14 cellular contexts compared by ENCODE assay signal in the genomic region with DNA sequence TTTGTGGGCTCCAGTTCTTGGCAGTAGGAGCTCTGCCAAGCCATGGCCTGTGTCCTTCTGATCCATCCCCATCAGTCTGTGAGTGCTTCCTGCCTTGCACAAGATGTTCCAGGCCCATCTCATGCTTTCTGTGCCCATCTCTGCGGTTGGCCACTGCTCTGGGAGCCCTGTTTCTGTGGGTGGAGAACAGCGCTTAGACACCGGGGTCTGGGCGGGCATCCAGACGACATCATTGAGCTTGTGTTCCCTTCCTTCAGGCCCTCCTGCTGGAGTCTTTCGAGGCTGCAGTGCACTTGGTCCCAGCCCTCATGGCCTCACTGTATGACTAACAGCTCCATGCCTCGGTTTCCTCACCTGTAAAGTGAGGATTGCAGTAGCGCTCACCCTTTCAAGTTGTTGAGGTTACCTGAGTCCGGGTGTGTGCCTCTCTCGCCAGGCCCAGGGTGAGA. TPM values are rescaled to one million over a fixed set of nuclear protein-coding genes. Genes with fewer than 3 reads are reported as not detected.
A peak's percentile ranks its signal among the peaks of the same experiment; 100 is the strongest.
DNase-seq lines count a peak whose midpoint lies in the region; ATAC-seq and TF ChIP-seq lines count a peak whose summit lies in the region.
"Had no signal": no experiment of that assay in that cellular context is flagged by ENCODE, and none has a peak within 500 bp of the region (broad histone marks: within the 10 kb centered on the region; RNA-seq: fewer than 3 reads in every experiment).

No MANE protein-coding gene starts in this region.

- no peak overlapping the region for H3K4me3 ChIP-seq in fibroblast of lung (replicated peaks in 1 of 4; ENCODE audit: control extremely low read depth in 1 of 4, insufficient read depth in 1 of 4, low read depth in 3 of 4, low read length in 4 of 4)
- H3K4me3 ChIP-seq: pancreas, thyroid gland had no signal

- peaks cover 7% of the 10 kb centered on the region for H3K9me3 Mint-ChIP-seq in activated CD4-positive, alpha-beta memory T cell treated with anti-CD3 and anti-CD28 coated beads for 36 hours
- peaks cover 2% of the 10 kb centered on the region for H3K9me3 Mint-ChIP-seq in activated CD4-positive, alpha-beta memory T cell treated with anti-CD3 and anti-CD28 coated beads, Interleukin-2, amount 10 ng/mL, durations not matched to agents 7 days and 5 days
- H3K9me3 Mint-ChIP-seq: central memory CD8-positive, alpha-beta T cell had no signal

- POLR2A ChIA-PET in activated CD4-positive, alpha-beta memory T cell treated with anti-CD3 and anti-CD28 coated beads for 36 hours (lab: Charles Lee): interaction anchor here (1.5 kb wide), 1 partner anchor 16 kb away, joined by 6 read pairs; no protein-coding TSS in a partner anchor
- POLR2A ChIA-PET in activated CD4-positive, alpha-beta memory T cell treated with anti-CD3 and anti-CD28 coated beads, Interleukin-2, amount 10 ng/mL, durations not matched to agents 7 days and 5 days (lab: Charles Lee): interaction anchor here (1.2 to 1.9 kb wide), 3 partner anchors 9 to 20 kb away, joined by 3 to 9 read pairs (median 4); no protein-coding TSS in a partner anchor

- no peak for ATAC-seq in T-helper 17 cell
- no peak for ATAC-seq in GM18870 (IDR thresholded peaks at IDR 0.05; ENCODE audit: unreplicated experiment)
- ATAC-seq: pancreas had no signal

- TF ChIP-seq CTCF in fibroblast of lung (conservative IDR thresholded peaks at IDR 0.05 in 1 of 2, IDR thresholded peaks at IDR 0.05 in 1 of 2; ENCODE audit: low read depth in 1 of 2, low read length in 2 of 2): no peak

- peaks cover 3% of the 10 kb centered on the region for H3K4me1 ChIP-seq in fibroblast of lung (ENCODE audit: control insufficient read depth, extremely low read depth, insufficient read depth, low read length)
- H3K4me1 ChIP-seq: pancreas had no signal

- H3K9me3 ChIP-seq in T-helper 17 cell (ENCODE audit: control insufficient read depth, low read length, poor library complexity, severe bottlenecking) (no peaks in the 10 kb centered on the region), fibroblast of lung (ENCODE audit: control insufficient read depth, insufficient read depth, low read depth, low read length) (no peaks in the 10 kb centered on the region)
- H3K9me3 ChIP-seq: pancreas, thyroid gland had no signal

- no peaks in the 10 kb centered on the region for H3K27me3 ChIP-seq in fibroblast of lung (ENCODE audit: control insufficient read depth, insufficient read depth, low read length)
- H3K27me3 ChIP-seq: pancreas, thyroid gland had no signal

- DNase-seq in activated CD4-positive, alpha-beta memory T cell treated with anti-CD3 and anti-CD28 coated beads for 36 hours: peak; percentile 5
- DNase-seq in activated CD4-positive, alpha-beta memory T cell treated with anti-CD3 and anti-CD28 coated beads, Interleukin-2, amount 10 ng/mL, durations not matched to agents 7 days and 5 days: no peak
- no peak for DNase-seq in T-helper 17 cell
- DNase-seq in fibroblast of lung (ENCODE audit: low read depth in 2 of 2): peak; percentile 26 to 53
- DNase-seq in posterior vena cava (ENCODE audit: low spot score): peak; percentile 58
- DNase-seq in dedifferentiated amniotic fluid mesenchymal stem cell (ENCODE audit: extremely low spot score): no peak
- no peak for DNase-seq in activated CD4-positive, CD25-positive, alpha-beta regulatory T cell (lab: John Stamatoyannopoulos, UW)
- DNase-seq: activated gamma-delta T cell, erythroblast, SIG-M5 had no signal

- H3K27ac Mint-ChIP-seq in activated CD4-positive, alpha-beta memory T cell treated with anti-CD3 and anti-CD28 coated beads for 36 hours: peak overlapping the region; percentile 81
- no peak overlapping the region for H3K27ac Mint-ChIP-seq in activated CD4-positive, alpha-beta memory T cell treated with anti-CD3 and anti-CD28 coated beads, Interleukin-2, amount 10 ng/mL, durations not matched to agents 7 days and 5 days
- H3K27ac Mint-ChIP-seq in T-helper 17 cell: peak overlapping the region; percentile 41

- H3K27me3 Mint-ChIP-seq in activated CD4-positive, alpha-beta memory T cell treated with anti-CD3 and anti-CD28 coated beads for 36 hours: no peaks in the 10 kb centered on the region
- no peaks in the 10 kb centered on the region for H3K27me3 Mint-ChIP-seq in activated CD4-positive, alpha-beta memory T cell treated with anti-CD3 and anti-CD28 coated beads, Interleukin-2, amount 10 ng/mL, durations not matched to agents 7 days and 5 days
- H3K27me3 Mint-ChIP-seq in T-helper 17 cell: no peaks in the 10 kb centered on the region
- H3K27me3 Mint-ChIP-seq: central memory CD8-positive, alpha-beta T cell had no signal

- intact Hi-C loops in activated CD4-positive, alpha-beta memory T cell treated with anti-CD3 and anti-CD28 coated beads for 36 hours (cut with micrococcal nuclease): no loop called here
- intact Hi-C loops in posterior vena cava (cut with DNase I): no loop called here

- H3K4me3 Mint-ChIP-seq in activated CD4-positive, alpha-beta memory T cell treated with anti-CD3 and anti-CD28 coated beads for 36 hours: no peak overlapping the region
- no peak overlapping the region for H3K4me3 Mint-ChIP-seq in activated CD4-positive, alpha-beta memory T cell treated with anti-CD3 and anti-CD28 coated beads, Interleukin-2, amount 10 ng/mL, durations not matched to agents 7 days and 5 days
- H3K4me3 Mint-ChIP-seq in T-helper 17 cell: no peak overlapping the region
- H3K4me3 Mint-ChIP-seq: central memory CD8-positive, alpha-beta T cell had no signal

- CTCF ChIA-PET in activated CD4-positive, alpha-beta memory T cell treated with anti-CD3 and anti-CD28 coated beads for 36 hours (lab: Charles Lee): interaction anchor here (1.5 kb wide), 1 partner anchor 77 kb away, joined by 3 read pairs; no protein-coding TSS in a partner anchor
- CTCF ChIA-PET in activated CD4-positive, alpha-beta memory T cell treated with anti-CD3 and anti-CD28 coated beads, Interleukin-2, amount 10 ng/mL, durations not matched to agents 7 days and 5 days (lab: Charles Lee): interaction anchor here (0.7 to 0.8 kb wide), 2 partner anchors 16 to 27 kb away, joined by 4 read pairs; no protein-coding TSS in a partner anchor

- H3K27ac ChIP-seq in fibroblast of lung (ENCODE audit: insufficient read depth, low read length): peak overlapping the region; percentile 57
- H3K27ac ChIP-seq: pancreas, thyroid gland had no signal

- H3K36me3 Mint-ChIP-seq in activated CD4-positive, alpha-beta memory T cell treated with anti-CD3 and anti-CD28 coated beads for 36 hours: peaks cover 54% of the 10 kb centered on the region
- H3K36me3 Mint-ChIP-seq in activated CD4-positive, alpha-beta memory T cell treated with anti-CD3 and anti-CD28 coated beads, Interleukin-2, amount 10 ng/mL, durations not matched to agents 7 days and 5 days (ENCODE audit: low read depth): peaks cover 63% of the 10 kb centered on the region
- peaks cover 9% of the 10 kb centered on the region for H3K36me3 Mint-ChIP-seq in T-helper 17 cell (ENCODE audit: low read depth)

- no peak overlapping the region for H2AFZ ChIP-seq in fibroblast of lung (ENCODE audit: low read length)

- no peak overlapping the region for H3K4me2 ChIP-seq in fibroblast of lung (ENCODE audit: extremely low read depth, insufficient read depth, low read length)

- no peaks in the 10 kb centered on the region for H4K20me1 ChIP-seq in fibroblast of lung (ENCODE audit: control insufficient read depth, extremely low read depth, insufficient read depth, low read length)

- H3K4me1 Mint-ChIP-seq in activated CD4-positive, alpha-beta memory T cell treated with anti-CD3 and anti-CD28 coated beads for 36 hours (ENCODE audit: low read depth): peaks cover 53% of the 10 kb centered on the region
- H3K4me1 Mint-ChIP-seq in activated CD4-positive, alpha-beta memory T cell treated with anti-CD3 and anti-CD28 coated beads, Interleukin-2, amount 10 ng/mL, durations not matched to agents 7 days and 5 days: peaks cover 39% of the 10 kb centered on the region
- peaks cover 24% of the 10 kb centered on the region for H3K4me1 Mint-ChIP-seq in T-helper 17 cell

- H3K79me2 ChIP-seq in fibroblast of lung (ENCODE audit: control insufficient read depth, insufficient read depth, low read length): no peaks in the 10 kb centered on the region

- no peak overlapping the region for H3K9ac ChIP-seq in fibroblast of lung (ENCODE audit: insufficient read depth, low read length)

- no peaks in the 10 kb centered on the region for H3K36me3 ChIP-seq in fibroblast of lung (ENCODE audit: control insufficient read depth, insufficient read depth, low read length)
- H3K36me3 ChIP-seq: pancreas, thyroid gland had no signal

RNA-seq across cellular contexts. Expression of a gene that starts 14.9 kb away (rescaled TPM):
- 10 to 100 TPM; 77.9 to 80.0 TPM for total RNA-seq in activated CD4-positive, alpha-beta memory T cell treated with anti-CD3 and anti-CD28 coated beads for 36 hours
- total RNA-seq in activated CD4-positive, alpha-beta memory T cell treated with anti-CD3 and anti-CD28 coated beads, Interleukin-2, amount 10 ng/mL, durations not matched to agents 7 days and 5 days: 10 to 100 TPM; 80.4 to 83.5 TPM
- 10 to 100 TPM; 45.2 to 54.4 TPM for total RNA-seq in T-helper 17 cell
- total RNA-seq in fibroblast of lung: 72.7 and 91.0 TPM in 2 replicates
- polyA plus RNA-seq in fibroblast of lung: 30.2 and 40.0 TPM in 2 replicates
- polyA plus RNA-seq in fibroblast of lung (2012): 48.2 and 72.7 TPM in 2 replicates
- polyA minus RNA-seq in fibroblast of lung (ENCODE audit: low replicate concordance): 47.2 and 92.9 TPM in 2 replicates
- 10 to 100 TPM; 40.8 to 43.0 TPM for total RNA-seq in posterior vena cava

RNA-seq across cellular contexts. Expression of a gene that starts 22.6 kb away (rescaled TPM):
- total RNA-seq in activated CD4-positive, alpha-beta memory T cell treated with anti-CD3 and anti-CD28 coated beads for 36 hours: 10 to 100 TPM; 67.0 to 72.8 TPM
- total RNA-seq in activated CD4-positive, alpha-beta memory T cell treated with anti-CD3 and anti-CD28 coated beads, Interleukin-2, amount 10 ng/mL, durations not matched to agents 7 days and 5 days: 10 to 100 TPM; 69.6 to 71.4 TPM
- total RNA-seq in T-helper 17 cell (10 to 100 TPM; 47.2 to 62.3 TPM), fibroblast of lung (2.8 and 4.6 TPM in 2 replicates), posterior vena cava (1 to 10 TPM; 1.4 to 5.2 TPM)
- polyA plus RNA-seq in fibroblast of lung: 0.17 and 1.4 TPM in 2 replicates
- polyA plus RNA-seq in fibroblast of lung (2012): 3.1 TPM in 1 of 2 replicates, not detected in the other
- 6.9 TPM in 1 of 2 replicates, not detected in the other for polyA minus RNA-seq in fibroblast of lung (ENCODE audit: low replicate concordance)

RNA-seq across cellular contexts. Expression of a gene that starts 52.9 kb away (rescaled TPM):
- 10 to 100 TPM; 77.9 to 82.0 TPM for total RNA-seq in activated CD4-positive, alpha-beta memory T cell treated with anti-CD3 and anti-CD28 coated beads for 36 hours
- 10 to 100 TPM; 36.9 to 37.4 TPM for total RNA-seq in activated CD4-positive, alpha-beta memory T cell treated with anti-CD3 and anti-CD28 coated beads, Interleukin-2, amount 10 ng/mL, durations not matched to agents 7 days and 5 days
- total RNA-seq in T-helper 17 cell: 100 to 1,000 TPM; 169 to 219 TPM
- total RNA-seq in fibroblast of lung: 56.2 and 59.9 TPM in 2 replicates
- polyA plus RNA-seq in fibroblast of lung: 7.2 and 19.5 TPM in 2 replicates
- 20.6 and 58.0 TPM in 2 replicates for polyA plus RNA-seq in fibroblast of lung (2012)
- polyA minus RNA-seq in fibroblast of lung (ENCODE audit: low replicate concordance): 32.1 and 73.7 TPM in 2 replicates
- 10 to 100 TPM; 30.6 to 39.5 TPM for total RNA-seq in posterior vena cava

Comparison
In these comparisons a context has a peak if more than half of its experiments do, and no peak if none do; other contexts are left out.
1. DNase-seq: peak in activated CD4-positive, alpha-beta memory T cell treated with anti-CD3 and anti-CD28 coated beads for 36 hours (single experiment), fibroblast of lung (2 of 2) and posterior vena cava (single experiment); none in activated CD4-positive, alpha-beta memory T cell treated with anti-CD3 and anti-CD28 coated beads, Interleukin-2, amount 10 ng/mL, durations not matched to agents 7 days and 5 days (single experiment), T-helper 17 cell (0 of 3), dedifferentiated amniotic fluid mesenchymal stem cell (single experiment) and activated CD4-positive, CD25-positive, alpha-beta regulatory T cell (0 of 4).